Comparison of ENCODE assay signal across 9 cellular contexts in genomic region chr19:42856866-42857543, GRCh38. TPM values are rescaled to one million over a fixed set of nuclear protein-coding genes. Genes with fewer than 3 reads are reported as not detected.
DNase-seq lines count a peak whose midpoint lies in the region; TF ChIP-seq lines count a peak whose summit lies in the region.
"Not testable (repeated sequence)": the region's sequence is repeated elsewhere in the genome, so short reads cannot be mapped to it uniquely, and the experiment has no call there.
"Had no signal": no experiment of that assay in that cellular context is flagged by ENCODE, and none has a peak within 500 bp of the region (broad histone marks: within the 10 kb centered on the region; RNA-seq: fewer than 3 reads in every experiment).

No MANE protein-coding gene starts in this region.

- not testable (repeated sequence) for H3T11ph ChIP-seq in H9 (ENCODE audit: low read length)

- not testable (repeated sequence) for H2BK12ac ChIP-seq in H9 (ENCODE audit: insufficient read length, low read depth, low read length)

- not testable (repeated sequence) for TF ChIP-seq POLR2A in tibial nerve (IDR thresholded peaks at IDR 0.05)

- not testable (repeated sequence) for H3K4me1 ChIP-seq in H9 (ENCODE audit: insufficient read depth, low read length); neutrophil (ENCODE audit: control insufficient read depth in 1 of 2, insufficient read depth in 1 of 2, low read depth in 1 of 2, low read length in 1 of 2); tibial nerve

- in situ Hi-C loops in brain microvascular endothelial cell (cut with HindIII; ENCODE audit: low pct_ligation_motif_present, low sequenced_read_pairs): not testable (repeated sequence)

- H2BK120ac ChIP-seq in H9 (ENCODE audit: low read depth, low read length, poor library complexity, severe bottlenecking): not testable (repeated sequence)

- peaks cover 90 to 94% of the 10 kb centered on the region in 2 experiments for H3K9me3 Mint-ChIP-seq in H9

- WGBS in H9 (ENCODE audit: extremely low coverage, insufficient read length, low lambda C conversion rate): no CpG with 5 or more reads among the region's 19 CpGs
- WGBS in tibial nerve, 2 donors: 74 to 81% methylated on average over 19 of the region's 19 CpGs

- H3K27me3 Mint-ChIP-seq in H9 (ENCODE audit: low read depth): not testable (repeated sequence)

- not testable (repeated sequence) for H4K8ac ChIP-seq in H9 (replicated peaks; ENCODE audit: insufficient read length, low read depth, low read length)

- not testable (repeated sequence) for H2AFZ ChIP-seq in H9 (ENCODE audit: low read length)

- not testable (repeated sequence) for H3K14ac ChIP-seq in H9 (ENCODE audit: insufficient read depth, low read length)

- H3K4me3 ChIP-seq in WI38 (ENCODE audit: low read depth, low read length); brain microvascular endothelial cell (ENCODE audit: low read depth, low read length); fibroblast of the aortic adventitia (ENCODE audit: low read depth, low read length); neutrophil (ENCODE audit: low read depth in 1 of 2, low read length in 1 of 2); tibial nerve: not testable (repeated sequence)

- H3K36me3 Mint-ChIP-seq in H9 (ENCODE audit: insufficient read depth in 1 of 3, low read depth in 3 of 3): peaks cover 15 to 29% (median 19%) of the 10 kb centered on the region in 3 experiments; a peak in 6 of 7 replicates

- not testable (repeated sequence) for H2BK20ac ChIP-seq in H9 (ENCODE audit: low read depth, low read length, poor library complexity, severe bottlenecking)

- TF ChIP-seq CTCF in H9 (conservative IDR thresholded peaks at IDR 0.05) (peak; percentile 44; the same call in 2 of the 3 replicates), WI38 (IDR thresholded peaks at IDR 0.05; ENCODE audit: low read depth, low read length) (0 out of 2 replicates have a peak, but pooled peaks have one; percentile 24), brain microvascular endothelial cell (IDR thresholded peaks at IDR 0.05; ENCODE audit: low read depth, low read length, missing control alignments) (peak; percentile 69), fibroblast of the aortic adventitia (IDR thresholded peaks at IDR 0.05; ENCODE audit: insufficient read depth, low read length) (peak; percentile 48), neutrophil (IDR thresholded peaks at IDR 0.05) (peak; percentile 62), tibial nerve (IDR thresholded peaks at IDR 0.05) (peak in 3 of 5 experiments; percentile 16 to 24 (median 18))

- not testable (repeated sequence) for H3K4me1 Mint-ChIP-seq in H9

- not testable (repeated sequence) for H3K9ac ChIP-seq in H9 (ENCODE audit: extremely low read depth, insufficient read length, low read length)

- not testable (repeated sequence) for H2AK5ac ChIP-seq in H9 (ENCODE audit: insufficient read length, low read length)

- not testable (repeated sequence) for H3K27ac Mint-ChIP-seq in H9

- not testable (repeated sequence) for H3K18ac ChIP-seq in H9 (ENCODE audit: insufficient read length, low read depth, low read length)

- not testable (repeated sequence) for H4K91ac ChIP-seq in H9 (ENCODE audit: insufficient read length, low read depth, low read length)

- H3K56ac ChIP-seq in H9 (ENCODE audit: insufficient read length, low read depth, low read length): not testable (repeated sequence)

- not testable (repeated sequence) for H3K79me2 ChIP-seq in H9 (ENCODE audit: insufficient read depth, low read length)

- not testable (repeated sequence) for H3K4ac ChIP-seq in H9 (ENCODE audit: low read depth, low read length)

- not testable (repeated sequence) for H2BK5ac ChIP-seq in H9 (ENCODE audit: insufficient read length, low read length)

- H2BK15ac ChIP-seq in H9 (ENCODE audit: low read depth, low read length): not testable (repeated sequence)

- not testable (repeated sequence) for H3K4me3 Mint-ChIP-seq in H9

- not testable (repeated sequence) for H3K4me2 ChIP-seq in H9 (ENCODE audit: insufficient read depth, insufficient read length, low read length)

- H3K27ac ChIP-seq in H9 (ENCODE audit: insufficient read length, low read depth, low read length); brain microvascular endothelial cell; neutrophil; tibial nerve: not testable (repeated sequence)

- H4K20me1 ChIP-seq in H9 (ENCODE audit: control insufficient read depth, insufficient read depth, insufficient read length): not testable (repeated sequence)

- not testable (repeated sequence) for H3K27me3 ChIP-seq in H9 (ENCODE audit: insufficient read depth, low read length); brain microvascular endothelial cell (replicated peaks); neutrophil; tibial nerve

- H3K9me3 ChIP-seq in H9 (ENCODE audit: control insufficient read depth, low read depth, low read length): peaks cover 51% of the 10 kb centered on the region
- H3K9me3 ChIP-seq in neutrophil, tibial nerve: not testable (repeated sequence)

- H4K5ac ChIP-seq in H9 (ENCODE audit: insufficient read length, low read depth, low read length): not testable (repeated sequence)

- TF ChIP-seq EP300 in tibial nerve (IDR thresholded peaks at IDR 0.05): not testable (repeated sequence)

- not testable (repeated sequence) for H3K79me1 ChIP-seq in H9 (ENCODE audit: insufficient read depth, low read depth, low read length, poor library complexity, severe bottlenecking)

- H3K36me3 ChIP-seq in brain microvascular endothelial cell (replicated peaks); neutrophil; tibial nerve: not testable (repeated sequence)

- peak; percentile 0 for DNase-seq in DMS 273 (lab: John Stamatoyannopoulos, UW; ENCODE audit: unreplicated experiment)
- not testable (repeated sequence) for DNase-seq in H9; brain microvascular endothelial cell; fibroblast of the aortic adventitia (ENCODE audit: low read depth); tibial nerve (ENCODE audit: low spot score in 2 of 2)
- peak; percentile 3 for DNase-seq in NCI-H82 (lab: John Stamatoyannopoulos, UW)

- not testable (repeated sequence) for H3K23me2 ChIP-seq in H9 (ENCODE audit: insufficient read length, low read depth, low read length, poor library complexity, severe bottlenecking)

- not testable (repeated sequence) for H3K23ac ChIP-seq in H9 (ENCODE audit: insufficient read length, low read depth, low read length)

RNA-seq across cellular contexts. Expression of gene PSG1, which starts 22.5 kb away (rescaled TPM):
- total RNA-seq in H9 (2021): not detected in 2 replicates
- 0.72 TPM in 1 of 2 replicates, not detected in the other for total RNA-seq in fibroblast of the aortic adventitia (ENCODE audit: low replicate concordance)
- not detected for total RNA-seq in tibial nerve
- total RNA-seq: colonic mucosa had no signal

Comparison
In these comparisons a context has a peak if more than half of its experiments do, and no peak if none do; other contexts are left out.
1. CTCF ChIP-seq: peak in every context shown above with its lines; median percentile 69 in brain microvascular endothelial cell; 62 in neutrophil; 48 in fibroblast of the aortic adventitia; 44 in H9; 24 in WI38; 18 in tibial nerve.